ENCODE assay signal across 1 cellular context in genomic region chr18:35240664-35241522, GRCh38.
TF ChIP-seq lines count a peak whose summit lies in the region.

Gene ZNF397, plus strand, starts transcription at chr18:35241034. Its CDS starts 1,437 bp downstream, at chr18:35242471.

TF ChIP-seq in HepG2, 621 proteins besides CTCF, POLR2A, EP300 and RAD21 (continued from another document and continues in another):
- 0 out of 2 replicates have a peak, but pooled peaks have one; percentile 26 for TF ChIP-seq RERE (CRISPR knock-in tag; IDR thresholded peaks at IDR 0.05; ENCODE audit: low read depth)
- TF ChIP-seq ZNF335 (CRISPR knock-in tag; IDR thresholded peaks at IDR 0.05), result peak; percentile 97
- TF ChIP-seq, protein P1, sequence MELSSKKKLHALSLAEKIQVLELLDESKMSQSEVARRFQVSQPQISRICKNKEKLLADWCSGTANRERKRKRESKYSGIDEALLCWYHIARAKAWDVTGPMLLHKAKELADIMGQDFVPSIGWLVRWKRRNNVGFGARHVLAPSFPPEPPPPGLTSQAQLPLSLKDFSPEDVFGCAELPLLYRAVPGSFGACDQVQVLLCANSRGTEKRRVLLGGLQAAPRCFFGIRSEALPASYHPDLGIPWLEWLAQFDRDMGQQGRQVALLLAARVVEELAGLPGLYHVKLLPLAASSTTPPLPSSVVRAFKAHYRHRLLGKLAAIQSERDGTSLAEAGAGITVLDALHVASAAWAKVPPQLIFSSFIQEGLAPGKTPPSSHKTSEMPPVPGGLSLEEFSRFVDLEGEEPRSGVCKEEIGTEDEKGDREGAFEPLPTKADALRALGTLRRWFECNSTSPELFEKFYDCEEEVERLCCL (CRISPR knock-in tag; IDR thresholded peaks at IDR 0.05; ENCODE audit: borderline replicate concordance), result no peak; the same call in 1 of the 2 replicates
- TF ChIP-seq ZFYVE20 (CRISPR knock-in tag; IDR thresholded peaks at IDR 0.05; ENCODE audit: borderline replicate concordance, low read depth), result no peak
- no peak for TF ChIP-seq GPN1 (CRISPR knock-in tag; IDR thresholded peaks at IDR 0.05; ENCODE audit: borderline replicate concordance)
- TF ChIP-seq PBX2 (CRISPR knock-in tag; IDR thresholded peaks at IDR 0.05), result no peak
- TF ChIP-seq GFI1 (CRISPR knock-in tag; IDR thresholded peaks at IDR 0.05; ENCODE audit: borderline replicate concordance), result 0 out of 2 replicates have a peak, but pooled peaks have one; percentile 26
- TF ChIP-seq UBTF (CRISPR knock-in tag; IDR thresholded peaks at IDR 0.05), result peak; percentile 97
- TF ChIP-seq EHMT2 (IDR thresholded peaks at IDR 0.05; ENCODE audit: borderline replicate concordance, low read depth, low read length), result no peak
- no peak for TF ChIP-seq IKZF1 (IDR thresholded peaks at IDR 0.05)
- peak; percentile 89 for TF ChIP-seq ZFP90 (CRISPR knock-in tag; IDR thresholded peaks at IDR 0.05; ENCODE audit: borderline replicate concordance)
- no peak for TF ChIP-seq FOSL1 (CRISPR knock-in tag; IDR thresholded peaks at IDR 0.05; ENCODE audit: borderline replicate concordance)
- TF ChIP-seq ZHX2 (IDR thresholded peaks at IDR 0.05; ENCODE audit: low read depth), result peak; percentile 65; the same call in 1 of the 2 replicates
- TF ChIP-seq ZHX2 (CRISPR knock-in tag; IDR thresholded peaks at IDR 0.05; ENCODE audit: borderline replicate concordance), result no peak
- TF ChIP-seq, protein P2, sequence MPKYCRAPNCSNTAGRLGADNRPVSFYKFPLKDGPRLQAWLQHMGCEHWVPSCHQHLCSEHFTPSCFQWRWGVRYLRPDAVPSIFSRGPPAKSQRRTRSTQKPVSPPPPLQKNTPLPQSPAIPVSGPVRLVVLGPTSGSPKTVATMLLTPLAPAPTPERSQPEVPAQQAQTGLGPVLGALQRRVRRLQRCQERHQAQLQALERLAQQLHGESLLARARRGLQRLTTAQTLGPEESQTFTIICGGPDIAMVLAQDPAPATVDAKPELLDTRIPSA (CRISPR knock-in tag; IDR thresholded peaks at IDR 0.05; ENCODE audit: borderline replicate concordance), result 0 out of 2 replicates have a peak, but pooled peaks have one; percentile 10
- 0 out of 2 replicates have a peak, but pooled peaks have one; percentile 23 for TF ChIP-seq ZNF879 (CRISPR knock-in tag; IDR thresholded peaks at IDR 0.05)
- TF ChIP-seq ZNF543 (CRISPR knock-in tag; IDR thresholded peaks at IDR 0.05), result peak; percentile 45; the same call in 1 of the 2 replicates
- no peak for TF ChIP-seq ZNF775 (CRISPR knock-in tag; IDR thresholded peaks at IDR 0.05; ENCODE audit: borderline replicate concordance)
- TF ChIP-seq TRIM24 (CRISPR knock-in tag; IDR thresholded peaks at IDR 0.05), result no peak
- TF ChIP-seq DRAP1 (CRISPR knock-in tag; IDR thresholded peaks at IDR 0.05), result peak; percentile 85
- TF ChIP-seq, protein P3, sequence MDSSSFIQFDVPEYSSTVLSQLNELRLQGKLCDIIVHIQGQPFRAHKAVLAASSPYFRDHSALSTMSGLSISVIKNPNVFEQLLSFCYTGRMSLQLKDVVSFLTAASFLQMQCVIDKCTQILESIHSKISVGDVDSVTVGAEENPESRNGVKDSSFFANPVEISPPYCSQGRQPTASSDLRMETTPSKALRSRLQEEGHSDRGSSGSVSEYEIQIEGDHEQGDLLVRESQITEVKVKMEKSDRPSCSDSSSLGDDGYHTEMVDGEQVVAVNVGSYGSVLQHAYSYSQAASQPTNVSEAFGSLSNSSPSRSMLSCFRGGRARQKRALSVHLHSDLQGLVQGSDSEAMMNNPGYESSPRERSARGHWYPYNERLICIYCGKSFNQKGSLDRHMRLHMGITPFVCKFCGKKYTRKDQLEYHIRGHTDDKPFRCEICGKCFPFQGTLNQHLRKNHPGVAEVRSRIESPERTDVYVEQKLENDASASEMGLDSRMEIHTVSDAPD (CRISPR knock-in tag; IDR thresholded peaks at IDR 0.05), result 0 out of 2 replicates have a peak, but pooled peaks have one; percentile 49
- TF ChIP-seq, protein P4, sequence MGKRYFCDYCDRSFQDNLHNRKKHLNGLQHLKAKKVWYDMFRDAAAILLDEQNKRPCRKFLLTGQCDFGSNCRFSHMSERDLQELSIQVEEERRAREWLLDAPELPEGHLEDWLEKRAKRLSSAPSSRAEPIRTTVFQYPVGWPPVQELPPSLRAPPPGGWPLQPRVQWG (CRISPR knock-in tag; IDR thresholded peaks at IDR 0.05; ENCODE audit: borderline replicate concordance, low read depth), result no peak
- no peak for TF ChIP-seq ATRX (CRISPR knock-in tag; IDR thresholded peaks at IDR 0.05; ENCODE audit: borderline replicate concordance)
- 0 out of 2 replicates have a peak, but pooled peaks have one; percentile 60 for TF ChIP-seq KLF12 (CRISPR knock-in tag; IDR thresholded peaks at IDR 0.05; ENCODE audit: borderline replicate concordance)
- TF ChIP-seq TP53 (CRISPR knock-in tag; conservative IDR thresholded peaks at IDR 0.05), result no peak
- TF ChIP-seq ZNF20 (CRISPR knock-in tag; IDR thresholded peaks at IDR 0.05), result no peak
- TF ChIP-seq ZFP82 (CRISPR knock-in tag; IDR thresholded peaks at IDR 0.05; ENCODE audit: borderline replicate concordance), result no peak
- peak; percentile 97 for TF ChIP-seq GABPB1 (CRISPR knock-in tag; IDR thresholded peaks at IDR 0.05)
- TF ChIP-seq, protein P5, sequence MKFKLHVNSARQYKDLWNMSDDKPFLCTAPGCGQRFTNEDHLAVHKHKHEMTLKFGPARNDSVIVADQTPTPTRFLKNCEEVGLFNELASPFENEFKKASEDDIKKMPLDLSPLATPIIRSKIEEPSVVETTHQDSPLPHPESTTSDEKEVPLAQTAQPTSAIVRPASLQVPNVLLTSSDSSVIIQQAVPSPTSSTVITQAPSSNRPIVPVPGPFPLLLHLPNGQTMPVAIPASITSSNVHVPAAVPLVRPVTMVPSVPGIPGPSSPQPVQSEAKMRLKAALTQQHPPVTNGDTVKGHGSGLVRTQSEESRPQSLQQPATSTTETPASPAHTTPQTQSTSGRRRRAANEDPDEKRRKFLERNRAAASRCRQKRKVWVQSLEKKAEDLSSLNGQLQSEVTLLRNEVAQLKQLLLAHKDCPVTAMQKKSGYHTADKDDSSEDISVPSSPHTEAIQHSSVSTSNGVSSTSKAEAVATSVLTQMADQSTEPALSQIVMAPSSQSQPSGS (CRISPR knock-in tag; IDR thresholded peaks at IDR 0.05), result peak; percentile 54; the same call in 1 of the 2 replicates
- TF ChIP-seq ZNF205 (CRISPR knock-in tag; IDR thresholded peaks at IDR 0.05), result 0 out of 2 replicates have a peak, but pooled peaks have one; percentile 61
- TF ChIP-seq ZNF326 (CRISPR knock-in tag; IDR thresholded peaks at IDR 0.05; ENCODE audit: borderline replicate concordance), result no peak
- TF ChIP-seq, protein P6, sequence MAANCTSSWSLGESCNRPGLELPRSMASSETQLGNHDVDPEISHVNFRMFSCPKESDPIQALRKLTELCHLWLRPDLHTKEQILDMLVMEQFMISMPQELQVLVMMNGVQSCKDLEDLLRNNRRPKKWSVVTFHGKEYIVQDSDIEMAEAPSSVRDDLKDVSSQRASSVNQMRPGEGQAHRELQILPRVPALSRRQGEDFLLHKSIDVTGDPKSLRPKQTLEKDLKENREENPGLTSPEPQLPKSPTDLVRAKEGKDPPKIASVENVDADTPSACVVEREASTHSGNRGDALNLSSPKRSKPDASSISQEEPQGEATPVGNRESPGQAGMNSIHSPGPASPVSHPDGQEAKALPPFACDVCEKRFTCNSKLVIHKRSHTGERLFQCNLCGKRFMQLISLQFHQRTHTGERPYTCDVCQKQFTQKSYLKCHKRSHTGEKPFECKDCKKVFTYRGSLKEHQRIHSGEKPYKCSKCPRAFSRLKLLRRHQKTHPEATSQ (CRISPR knock-in tag; IDR thresholded peaks at IDR 0.05; ENCODE audit: borderline replicate concordance), result 0 out of 2 replicates have a peak, but pooled peaks have one; percentile 53
- TF ChIP-seq NR2F1 (CRISPR knock-in tag; IDR thresholded peaks at IDR 0.05), result peak; percentile 43 to 45; a peak in 1 of 4 replicates
